13 cellular contexts compared by ENCODE assay signal in genomic region chr2:101864426-101864825, GRCh38.
"Had no signal": no experiment of that assay in that cellular context is flagged by ENCODE, and none has a peak within 500 bp of the region (broad histone marks: within the 10 kb centered on the region; RNA-seq: fewer than 3 reads in every experiment).

No MANE protein-coding gene starts in this region.

- H3K4me1 ChIP-seq: esophagus muscularis mucosa, lower lobe of right lung had no signal

- H3K9me3 ChIP-seq: esophagus muscularis mucosa, lower lobe of right lung had no signal

- H3K4me3 ChIP-seq: esophagus muscularis mucosa, lower lobe of right lung had no signal

- ATAC-seq: activated T-cell treated with anti-CD3 and anti-CD28 coated beads, Interleukin-2, amount 50 U/mL, for 72 hours; lower lobe of right lung had no signal

- DNase-seq: activated CD4-positive, alpha-beta T cell treated with anti-CD3 and anti-CD28 coated beads, Interleukin-2, amount 10 ng/mL, durations not matched to agents 24 days and 14 days; activated CD4-positive, CD25-positive, alpha-beta regulatory T cell; activated CD8-positive, alpha-beta memory T cell treated with anti-CD3 and anti-CD28 coated beads, Interleukin-2, amount 50 U/mL, for 48 hours; activated naive CD8-positive, alpha-beta T cell treated with anti-CD3 and anti-CD28 coated beads for 36 hours; activated T-cell treated with anti-CD3 and anti-CD28 coated beads, Interleukin-2, amount 50 U/mL, for 72 hours; amygdala; brain microvascular endothelial cell; cerebellar nuclear complex; hypothalamus; lower lobe of right lung; midbrain; stimulated activated CD4-positive, alpha-beta T cell treated with anti-CD3 and anti-CD28 coated beads, Interleukin-1b, Interleukin-23, amount 100 ng/mL, for 48 hours had no signal

- H3K27me3 ChIP-seq: brain microvascular endothelial cell, esophagus muscularis mucosa had no signal

- H3K27ac ChIP-seq: brain microvascular endothelial cell, esophagus muscularis mucosa, lower lobe of right lung had no signal
